11 cellular contexts compared by ENCODE assay signal in the genomic region with DNA sequence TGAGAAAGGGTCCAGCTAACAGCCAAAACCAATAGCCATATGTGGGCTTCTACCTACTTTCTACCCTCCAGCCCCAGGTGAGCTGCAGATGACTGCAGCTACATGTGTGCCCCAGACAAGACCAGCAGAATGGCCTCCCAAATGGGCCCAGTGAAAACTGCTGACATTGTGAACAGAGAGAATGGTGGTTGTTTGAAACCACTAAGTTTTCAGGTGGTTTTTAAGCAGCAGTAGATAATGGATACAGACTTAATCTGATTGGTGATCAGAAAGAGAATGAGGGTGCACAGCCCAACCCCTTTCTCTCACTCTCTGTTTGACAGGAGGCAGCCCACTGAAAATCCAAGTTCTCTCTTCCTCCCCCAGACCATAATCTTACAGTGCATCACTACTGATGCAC. TPM values are rescaled to one million over a fixed set of nuclear protein-coding genes. Genes with fewer than 3 reads are reported as not detected.
DNase-seq lines count a peak whose midpoint lies in the region; ATAC-seq and TF ChIP-seq lines count a peak whose summit lies in the region.
"Had no signal": no experiment of that assay in that cellular context is flagged by ENCODE, and none has a peak within 500 bp of the region (broad histone marks: within the 10 kb centered on the region; RNA-seq: fewer than 3 reads in every experiment).

No MANE protein-coding gene starts in this region.

- H3K27ac ChIP-seq in hepatocyte: no peak overlapping the region

- H3K79me2 ChIP-seq in hepatocyte: no peaks in the 10 kb centered on the region

- H4K20me1 ChIP-seq in hepatocyte (ENCODE audit: insufficient read depth, poor library complexity, severe bottlenecking): no peaks in the 10 kb centered on the region

- H3K27me3 ChIP-seq in hepatocyte: no peaks in the 10 kb centered on the region

- H3K36me3 Mint-ChIP-seq in activated naive CD4-positive, alpha-beta T cell treated with anti-CD3 and anti-CD28 coated beads, Interleukin-2, amount 10 ng/mL, durations not matched to agents 7 days and 5 days: peaks cover 2% of the 10 kb centered on the region
- no peaks in the 10 kb centered on the region for H3K36me3 Mint-ChIP-seq in activated naive CD4-positive, alpha-beta T cell treated with anti-CD3 and anti-CD28 coated beads for 36 hours (ENCODE audit: low read depth)
- no peaks in the 10 kb centered on the region for H3K36me3 Mint-ChIP-seq in effector memory CD8-positive, alpha-beta T cell (ENCODE audit: insufficient read depth)
- H3K36me3 Mint-ChIP-seq in HFFc6 (ENCODE audit: low read depth): no peaks in the 10 kb centered on the region

- ATAC-seq in GM21576 (IDR thresholded peaks at IDR 0.05; ENCODE audit: unreplicated experiment): peak; percentile 72
- peak; percentile 89 for ATAC-seq in HG03159 (IDR thresholded peaks at IDR 0.05; ENCODE audit: unreplicated experiment)
- peak; percentile 51 for ATAC-seq in effector memory CD8-positive, alpha-beta T cell (replicated peaks)

- no peaks in the 10 kb centered on the region for H3K9me3 Mint-ChIP-seq in activated naive CD4-positive, alpha-beta T cell treated with anti-CD3 and anti-CD28 coated beads, Interleukin-2, amount 10 ng/mL, durations not matched to agents 7 days and 5 days
- H3K9me3 Mint-ChIP-seq in activated naive CD4-positive, alpha-beta T cell treated with anti-CD3 and anti-CD28 coated beads for 36 hours: no peaks in the 10 kb centered on the region
- no peaks in the 10 kb centered on the region for H3K9me3 Mint-ChIP-seq in effector memory CD8-positive, alpha-beta T cell
- H3K9me3 Mint-ChIP-seq in HFFc6: no peaks in the 10 kb centered on the region

- peaks cover 6% of the 10 kb centered on the region for H3K4me1 ChIP-seq in hepatocyte (ENCODE audit: insufficient read depth)

- H3K9me2 ChIP-seq in hepatocyte (replicated peaks; ENCODE audit: insufficient read depth): no peaks in the 10 kb centered on the region

- DNase-seq in activated naive CD4-positive, alpha-beta T cell treated with anti-CD3 and anti-CD28 coated beads, Interleukin-2, amount 10 ng/mL, durations not matched to agents 7 days and 5 days: peak; percentile 35
- DNase-seq in activated naive CD4-positive, alpha-beta T cell treated with anti-CD3 and anti-CD28 coated beads for 36 hours: no peak
- DNase-seq in effector memory CD8-positive, alpha-beta T cell: no peak
- DNase-seq in hepatocyte (ENCODE audit: low spot score): no peak
- DNase-seq in HFFc6: no peak
- DNase-seq in RKO (ENCODE audit: low spot score): no peak
- DNase-seq: GF-D8, NCI-H446, occipital lobe had no signal

- H3K4me3 ChIP-seq in hepatocyte: no peak overlapping the region

- H3K36me3 ChIP-seq in hepatocyte (replicated peaks; ENCODE audit: insufficient read depth, low read depth): no peaks in the 10 kb centered on the region

- H3K27me3 Mint-ChIP-seq in activated naive CD4-positive, alpha-beta T cell treated with anti-CD3 and anti-CD28 coated beads, Interleukin-2, amount 10 ng/mL, durations not matched to agents 7 days and 5 days: no peaks in the 10 kb centered on the region
- peaks cover 2% of the 10 kb centered on the region for H3K27me3 Mint-ChIP-seq in activated naive CD4-positive, alpha-beta T cell treated with anti-CD3 and anti-CD28 coated beads for 36 hours (ENCODE audit: low read depth)
- H3K27me3 Mint-ChIP-seq in effector memory CD8-positive, alpha-beta T cell: peaks cover 0 to 2% of the 10 kb centered on the region in 2 donors
- peaks cover 11% of the 10 kb centered on the region for H3K27me3 Mint-ChIP-seq in HFFc6 (ENCODE audit: insufficient read depth)

- intact Hi-C loops in activated naive CD4-positive, alpha-beta T cell treated with anti-CD3 and anti-CD28 coated beads for 36 hours (cut with micrococcal nuclease): no loop called here

- TF ChIP-seq CTCF in hepatocyte (IDR thresholded peaks at IDR 0.05; ENCODE audit: poor library complexity): no peak
- no peak for TF ChIP-seq CTCF in HFFc6 (IDR thresholded peaks at IDR 0.05)

- CTCF ChIA-PET in activated naive CD4-positive, alpha-beta T cell treated with anti-CD3 and anti-CD28 coated beads, Interleukin-2, amount 10 ng/mL, durations not matched to agents 7 days and 5 days (lab: Charles Lee): no interaction called here
- CTCF ChIA-PET in activated naive CD4-positive, alpha-beta T cell treated with anti-CD3 and anti-CD28 coated beads for 36 hours (lab: Charles Lee): no interaction called here

- no peak overlapping the region for H3K4me3 Mint-ChIP-seq in activated naive CD4-positive, alpha-beta T cell treated with anti-CD3 and anti-CD28 coated beads, Interleukin-2, amount 10 ng/mL, durations not matched to agents 7 days and 5 days
- no peak overlapping the region for H3K4me3 Mint-ChIP-seq in activated naive CD4-positive, alpha-beta T cell treated with anti-CD3 and anti-CD28 coated beads for 36 hours
- peak overlapping the region; percentile 37 to 57 for H3K4me3 Mint-ChIP-seq in effector memory CD8-positive, alpha-beta T cell
- no peak overlapping the region for H3K4me3 Mint-ChIP-seq in HFFc6

- H3K4me1 Mint-ChIP-seq in activated naive CD4-positive, alpha-beta T cell treated with anti-CD3 and anti-CD28 coated beads, Interleukin-2, amount 10 ng/mL, durations not matched to agents 7 days and 5 days: peaks cover 46% of the 10 kb centered on the region
- H3K4me1 Mint-ChIP-seq in activated naive CD4-positive, alpha-beta T cell treated with anti-CD3 and anti-CD28 coated beads for 36 hours (ENCODE audit: low read depth): peaks cover 53% of the 10 kb centered on the region
- peaks cover 18 to 27% of the 10 kb centered on the region in 2 donors for H3K4me1 Mint-ChIP-seq in effector memory CD8-positive, alpha-beta T cell (ENCODE audit: low read depth in 2 of 2)
- peaks cover 15% of the 10 kb centered on the region; the same call in 1 of the 2 replicates for H3K4me1 Mint-ChIP-seq in HFFc6 (ENCODE audit: low read depth)

- H3K27ac Mint-ChIP-seq in activated naive CD4-positive, alpha-beta T cell treated with anti-CD3 and anti-CD28 coated beads, Interleukin-2, amount 10 ng/mL, durations not matched to agents 7 days and 5 days: no peak overlapping the region
- H3K27ac Mint-ChIP-seq in activated naive CD4-positive, alpha-beta T cell treated with anti-CD3 and anti-CD28 coated beads for 36 hours: no peak overlapping the region
- peak overlapping the region in 1 of 2 donors; percentile 71 for H3K27ac Mint-ChIP-seq in effector memory CD8-positive, alpha-beta T cell
- no peak overlapping the region for H3K27ac Mint-ChIP-seq in HFFc6

- H3K4me2 ChIP-seq in hepatocyte: no peak overlapping the region

- H2AFZ ChIP-seq in hepatocyte: no peak overlapping the region

- no peaks in the 10 kb centered on the region for H3K9me3 ChIP-seq in hepatocyte (ENCODE audit: low read depth)

RNA-seq across cellular contexts. Expression of a gene that starts 42.5 kb away (rescaled TPM):
- 1 to 10 TPM; 1.7 to 2.2 TPM for total RNA-seq in activated naive CD4-positive, alpha-beta T cell treated with anti-CD3 and anti-CD28 coated beads for 36 hours
- total RNA-seq in hepatocyte: 3.9 and 4.7 TPM in 2 replicates
- polyA plus RNA-seq in hepatocyte: 3.0 and 4.3 TPM in 2 replicates
- 1 to 10 TPM; 2.0 to 3.1 (median 2.4) TPM for total RNA-seq in HFFc6 (2021; fragmentation: NEBNext Ultra II Directional; extraction: Animal tissue kit (Norgen Biotek cat#: 25700))

Comparison
In these comparisons a context has a peak if more than half of its experiments do, and no peak if none do; other contexts are left out.
1. H3K4me3 Mint-ChIP-seq: peak in effector memory CD8-positive, alpha-beta T cell (2 of 2); none in activated naive CD4-positive, alpha-beta T cell treated with anti-CD3 and anti-CD28 coated beads, Interleukin-2, amount 10 ng/mL, durations not matched to agents 7 days and 5 days (single experiment), activated naive CD4-positive, alpha-beta T cell treated with anti-CD3 and anti-CD28 coated beads for 36 hours (single experiment) and HFFc6 (single experiment).
2. Peak in every context shown above with its lines, with median percentiles within 50 percentile points of each other: ATAC-seq.